ENCODE assay signal across 9 cellular contexts in the genomic region with DNA sequence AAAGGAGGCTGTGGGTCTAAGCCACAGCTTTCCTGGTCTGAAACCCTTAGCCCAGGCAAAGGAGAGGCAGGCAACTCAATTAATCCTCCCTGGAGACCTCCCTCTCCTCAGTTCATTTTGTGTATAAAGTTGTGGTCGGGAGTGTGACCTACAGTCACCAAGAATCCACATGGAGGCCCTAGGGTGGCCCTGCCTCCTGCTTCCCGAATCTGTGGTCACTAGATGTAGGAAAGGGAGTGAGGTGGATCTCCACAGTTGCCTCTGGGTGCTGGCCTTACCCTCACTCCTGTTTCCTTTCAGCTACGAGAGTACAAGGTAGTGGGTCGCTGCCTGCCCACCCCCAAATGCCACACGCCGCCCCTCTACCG. TPM values are rescaled to one million over a fixed set of nuclear protein-coding genes. Genes with fewer than 3 reads are reported as not detected.
DNase-seq lines count a peak whose midpoint lies in the region; ATAC-seq and TF ChIP-seq lines count a peak whose summit lies in the region.
"Had no signal": no experiment of that assay in that cellular context is flagged by ENCODE, and none has a peak within 500 bp of the region (broad histone marks: within the 10 kb centered on the region; RNA-seq: fewer than 3 reads in every experiment).

No MANE protein-coding gene starts in this region.

- CTCF ChIA-PET in naive thymus-derived CD4-positive, alpha-beta T cell (lab: Charles Lee): interaction anchor here (0.6 to 7.1 kb wide), 5 partner anchors 10 to 135 kb away, joined by 3 to 124 read pairs (median 5); a partner anchor contains a TSS

- no peak for TF ChIP-seq CTCF in BE2C (IDR thresholded peaks at IDR 0.05; ENCODE audit: low read depth, low read length)
- TF ChIP-seq CTCF in colonic mucosa (IDR thresholded peaks at IDR 0.05): no peak

- intact Hi-C loops in colonic mucosa (cut with DNase I): no loop called here
- intact Hi-C loops in naive thymus-derived CD4-positive, alpha-beta T cell (cut with micrococcal nuclease): no loop called here

- no peaks in the 10 kb centered on the region for H3K27me3 ChIP-seq in BE2C
- H3K27me3 ChIP-seq in MG63: no peaks in the 10 kb centered on the region
- no peaks in the 10 kb centered on the region for H3K27me3 ChIP-seq in colonic mucosa
- no peaks in the 10 kb centered on the region for H3K27me3 ChIP-seq in naive thymus-derived CD4-positive, alpha-beta T cell (ENCODE audit: control insufficient read depth in 2 of 2, insufficient read depth in 2 of 2, low read length in 2 of 2)
- H3K27me3 ChIP-seq: neutrophil had no signal

- peaks cover 0 to 7% (median 0%) of the 10 kb centered on the region in 11 donors for H3K9me3 Mint-ChIP-seq in naive thymus-derived CD4-positive, alpha-beta T cell

- no peak for ATAC-seq in naive thymus-derived CD4-positive, alpha-beta T cell
- ATAC-seq in HG03135 (IDR thresholded peaks at IDR 0.05; ENCODE audit: unreplicated experiment): no peak
- no peak for ATAC-seq in HG02970 (IDR thresholded peaks at IDR 0.05; ENCODE audit: low FRiP score, unreplicated experiment)
- ATAC-seq in HG03097 (IDR thresholded peaks at IDR 0.05; ENCODE audit: low FRiP score, unreplicated experiment): no peak

- H3K27ac Mint-ChIP-seq in naive thymus-derived CD4-positive, alpha-beta T cell: peak overlapping the region; percentile 28 to 99 (median 98)

- H3K36me3 ChIP-seq in BE2C (peaks cover 53% of the 10 kb centered on the region), MG63 (peaks cover 52% of the 10 kb centered on the region), colonic mucosa (peaks cover 24% of the 10 kb centered on the region)
- peaks cover 11 to 52% (median 14%) of the 10 kb centered on the region in 3 experiments for H3K36me3 ChIP-seq in naive thymus-derived CD4-positive, alpha-beta T cell (ENCODE audit: control insufficient read depth in 2 of 3, insufficient read depth in 3 of 3, low read length in 3 of 3)

- H3K4me1 ChIP-seq in BE2C (no peaks in the 10 kb centered on the region), colonic mucosa (peaks cover 9% of the 10 kb centered on the region)
- H3K4me1 ChIP-seq in naive thymus-derived CD4-positive, alpha-beta T cell (ENCODE audit: control insufficient read depth in 2 of 2, insufficient read depth in 2 of 2, low read length in 2 of 2): peaks cover 18 to 19% of the 10 kb centered on the region in 2 donors

- H3K27ac ChIP-seq in colonic mucosa: no peak overlapping the region
- peak overlapping the region; percentile 84 for H3K27ac ChIP-seq in naive thymus-derived CD4-positive, alpha-beta T cell (ENCODE audit: low read depth, low read length)
- H3K27ac ChIP-seq: neutrophil had no signal

- POLR2A ChIA-PET in naive thymus-derived CD4-positive, alpha-beta T cell (lab: Charles Lee): interaction anchor here (1.5 to 4.0 kb wide), 5 partner anchors 10 to 140 kb away, joined by 4 to 117 read pairs (median 26); a partner anchor contains a TSS

- H3K27me3 Mint-ChIP-seq in naive thymus-derived CD4-positive, alpha-beta T cell: peaks cover 0 to 5% (median 0%) of the 10 kb centered on the region in 5 donors

- peaks cover 0 to 28% (median 10%) of the 10 kb centered on the region in 5 donors for H3K36me3 Mint-ChIP-seq in naive thymus-derived CD4-positive, alpha-beta T cell

- peak overlapping the region; percentile 81 for H3K4me3 ChIP-seq in BE2C (ENCODE audit: low read depth, low read length)
- H3K4me3 ChIP-seq in MG63: peak overlapping the region; percentile 98
- peak overlapping the region; percentile 92 for H3K4me3 ChIP-seq in colonic mucosa
- peak overlapping the region; percentile 96 for H3K4me3 ChIP-seq in naive thymus-derived CD4-positive, alpha-beta T cell (ENCODE audit: low read length)

- peak overlapping the region; percentile 75 to 96 for H3K9ac ChIP-seq in colonic mucosa (ENCODE audit: low read depth in 2 of 2, low read length in 2 of 2)

- DNase-seq in BE2C: no peak
- no peak for DNase-seq in MG63
- no peak for DNase-seq in colonic mucosa
- no peak for DNase-seq in naive thymus-derived CD4-positive, alpha-beta T cell
- no peak for DNase-seq in NCI-H510A treated with DMSO at 0.1 percent for 48 hours (lab: John Stamatoyannopoulos, UW)

- peak overlapping the region; percentile 95 to 100 (median 98) for H3K4me3 Mint-ChIP-seq in naive thymus-derived CD4-positive, alpha-beta T cell

- H3K9me3 ChIP-seq in BE2C (no peaks in the 10 kb centered on the region), MG63 (no peaks in the 10 kb centered on the region), colonic mucosa (no peaks in the 10 kb centered on the region)
- H3K9me3 ChIP-seq in naive thymus-derived CD4-positive, alpha-beta T cell (ENCODE audit: control insufficient read depth in 2 of 3, low read length in 3 of 3): no peaks in the 10 kb centered on the region
- H3K9me3 ChIP-seq: neutrophil had no signal

- H3K4me1 Mint-ChIP-seq in naive thymus-derived CD4-positive, alpha-beta T cell: peaks cover 11 to 42% (median 27%) of the 10 kb centered on the region in 7 donors

RNA-seq across cellular contexts. Expression of a gene that starts 1.3 kb away (rescaled TPM):
- polyA plus RNA-seq in BE2C (2012; ENCODE audit: insufficient read depth, insufficient read length, low read depth): 4,052 TPM
- total RNA-seq in MG63 (2014; rRNA removed; shearing (Covaris generic); ENCODE audit: low replicate concordance): 766 and 1,556 TPM in 2 replicates
- 1,000 to 10,000 TPM; 1,592 to 1,923 TPM for total RNA-seq in colonic mucosa
- total RNA-seq in naive thymus-derived CD4-positive, alpha-beta T cell: 1,000 to 10,000 TPM; 2,413 to 3,932 (median 3,224) TPM
- polyA plus RNA-seq in naive thymus-derived CD4-positive, alpha-beta T cell: 1,000 to 10,000 TPM; 4,242 to 4,833 TPM

RNA-seq across cellular contexts. Expression of a gene that starts 10.8 kb away (rescaled TPM):
- not detected for polyA plus RNA-seq in BE2C (2012; ENCODE audit: insufficient read depth, insufficient read length, low read depth)
- total RNA-seq in MG63 (2014; rRNA removed; shearing (Covaris generic); ENCODE audit: low replicate concordance): not detected in 2 replicates
- not detected for total RNA-seq in colonic mucosa
- 1 to 10 TPM; 1.2 to 4.1 (median 3.6) TPM for total RNA-seq in naive thymus-derived CD4-positive, alpha-beta T cell
- 1 to 10 TPM; 2.0 to 2.9 TPM for polyA plus RNA-seq in naive thymus-derived CD4-positive, alpha-beta T cell

RNA-seq across cellular contexts. Expression of a gene that starts 13.2 kb away (rescaled TPM):
- not detected for polyA plus RNA-seq in BE2C (2012; ENCODE audit: insufficient read depth, insufficient read length, low read depth)
- total RNA-seq in MG63 (2014; rRNA removed; shearing (Covaris generic); ENCODE audit: low replicate concordance): not detected in 2 replicates
- 1 to 10 TPM; 3.1 to 4.0 TPM for total RNA-seq in colonic mucosa
- total RNA-seq in naive thymus-derived CD4-positive, alpha-beta T cell: 100 to 1,000 TPM; 154 to 296 (median 202) TPM
- polyA plus RNA-seq in naive thymus-derived CD4-positive, alpha-beta T cell: 100 to 1,000 TPM; 125 to 153 TPM

RNA-seq across cellular contexts. Expression of a gene that starts 39.7 kb away (rescaled TPM):
- polyA plus RNA-seq in BE2C (2012; ENCODE audit: insufficient read depth, insufficient read length, low read depth): not detected
- total RNA-seq in MG63 (2014; rRNA removed; shearing (Covaris generic); ENCODE audit: low replicate concordance): not detected in 2 replicates
- total RNA-seq in colonic mucosa: not detected
- total RNA-seq in naive thymus-derived CD4-positive, alpha-beta T cell: 10 to 100 TPM in 1 of 5 experiments, 1 to 10 TPM in 4; 5.5 to 11.1 (median 8.2) TPM
- polyA plus RNA-seq in naive thymus-derived CD4-positive, alpha-beta T cell: 1 to 10 TPM; 2.0 to 6.0 TPM

Comparison
In these comparisons a context has a peak if more than half of its experiments do, and no peak if none do; other contexts are left out.
1. RNA of a gene that starts 13.2 kb away (total RNA-seq): 154 to 296 TPM in naive thymus-derived CD4-positive, alpha-beta T cell; 3.1 to 4.0 TPM in colonic mucosa and not detected in MG63; every median in the first group is over 10 times any median in the second.
2. Peak in every context shown above with its lines, with median percentiles within 50 percentile points of each other: H3K4me3 ChIP-seq.